Comparison of ENCODE assay signal across 7 cellular contexts in the genomic region with DNA sequence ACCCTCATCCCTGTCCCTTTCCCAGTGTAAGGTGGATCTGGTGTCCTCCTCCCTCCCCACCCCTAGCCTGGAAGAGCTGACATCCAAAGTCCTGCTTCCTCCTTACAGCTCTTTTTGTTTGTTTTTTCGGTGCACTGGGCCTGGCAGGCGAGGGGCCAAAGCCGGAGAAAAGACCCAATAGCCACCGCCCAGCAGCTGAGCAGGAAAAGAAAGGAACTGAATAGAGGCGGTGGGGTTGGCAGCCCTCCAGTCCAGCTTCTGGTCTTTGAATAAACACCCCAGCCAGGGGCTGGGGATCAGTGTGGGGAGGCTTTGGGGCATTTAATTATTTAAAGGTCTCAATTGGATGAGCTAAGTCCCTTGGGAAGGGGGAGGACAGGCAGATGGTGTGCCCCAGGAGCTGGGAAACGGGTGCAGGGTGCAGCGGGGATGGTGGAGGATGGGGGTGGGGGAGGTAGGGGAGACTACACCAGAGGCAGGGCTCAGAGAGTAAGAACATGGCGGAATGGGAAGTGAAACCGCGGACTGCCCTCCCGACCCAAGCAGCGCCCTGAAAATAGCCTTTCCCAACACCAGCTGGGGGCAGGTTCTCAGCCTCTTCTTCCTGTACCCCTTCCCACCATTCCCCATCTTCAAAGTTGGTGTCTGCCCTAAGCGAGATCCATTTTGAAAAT. TPM values are rescaled to one million over a fixed set of nuclear protein-coding genes. Genes with fewer than 3 reads are reported as not detected.
DNase-seq lines count a peak whose midpoint lies in the region; ATAC-seq and TF ChIP-seq lines count a peak whose summit lies in the region.

No MANE protein-coding gene starts in this region.

- H3K36me3 ChIP-seq in HAP-1 (replicated peaks) = no peaks in the 10 kb centered on the region

- H3K27ac Mint-ChIP-seq in neural crest cell (ENCODE audit: unreplicated experiment) = peak overlapping the region; percentile 85

- H3K9me3 Mint-ChIP-seq in neural crest cell = no peaks in the 10 kb centered on the region

- H3K4me3 ChIP-seq in HAP-1 (no peak overlapping the region), dorsolateral prefrontal cortex (peak overlapping the region in 18 of 59 donors; percentile 0 to 34 (median 13))

- peaks cover 7% of the 10 kb centered on the region for H3K27me3 Mint-ChIP-seq in neural crest cell (ENCODE audit: low read depth)

- H3K36me3 Mint-ChIP-seq in neural crest cell (ENCODE audit: low read depth) = no peaks in the 10 kb centered on the region

- H3K9me3 ChIP-seq in HAP-1 = no peaks in the 10 kb centered on the region

- H3K27me3 ChIP-seq in HAP-1 (ENCODE audit: low read depth) (no peaks in the 10 kb centered on the region), dorsolateral prefrontal cortex (no peaks in the 10 kb centered on the region)

- ATAC-seq in HG03045 (IDR thresholded peaks at IDR 0.05; ENCODE audit: unreplicated experiment) = no peak

- peak overlapping the region; percentile 81 for H3K4me3 Mint-ChIP-seq in neural crest cell

- H3K4me1 Mint-ChIP-seq in neural crest cell = peaks cover 69% of the 10 kb centered on the region

- H3K27ac ChIP-seq in dorsolateral prefrontal cortex = peak overlapping the region; percentile 13 to 100 (median 95)

- H3K4me1 ChIP-seq in HAP-1 = peaks cover 52% of the 10 kb centered on the region

- intact Hi-C loops in dorsolateral prefrontal cortex (cut with DNase I) = loop anchor here in 1 of 2 donors (2.0 kb wide), 1 partner anchor 17 kb away; no protein-coding TSS in a partner anchor

- in situ Hi-C loops in HAP-1 (cut with MboI; ENCODE audit: low sequenced_read_pairs) = no loop called here

- peak; percentile 63 to 86 for DNase-seq in HAP-1 (ENCODE audit: low spot score in 2 of 2)
- DNase-seq in NCI-H524 (lab: John Stamatoyannopoulos, UW) = peak; percentile 93 to 97
- DNase-seq in dorsolateral prefrontal cortex = peak in 9 of 10 donors; percentile 50 to 82 (median 69)
- DNase-seq in neural crest cell (ENCODE audit: low read depth, low spot score) = no peak
- no peak for DNase-seq in stimulated activated naive CD4-positive, alpha-beta T cell treated with Interleukin-2 at 50 U/mL for 16 hours (lab: John Stamatoyannopoulos, UW)
- DNase-seq in HuH-7 (ENCODE audit: low spot score) = no peak

- TF ChIP-seq CTCF in dorsolateral prefrontal cortex (IDR thresholded peaks at IDR 0.05 in 54 of 56, conservative IDR thresholded peaks at IDR 0.05 in 2 of 56; ENCODE audit: low read depth in 1 of 56, partially characterized antibody in 56 of 56) (no peak), neural crest cell (conservative IDR thresholded peaks at IDR 0.05) (no peak)

RNA-seq across cellular contexts. Expression of a gene that starts 20.2 kb away (rescaled TPM):
- total RNA-seq in dorsolateral prefrontal cortex (100 to 1,000 TPM in 3 of 120 experiments, 10 to 100 TPM in 117; 21.2 to 122 (median 33.4) TPM), neural crest cell (16.1 and 18.1 TPM in 2 replicates)

RNA-seq across cellular contexts. Expression of a gene that starts 25.4 kb away (rescaled TPM):
- total RNA-seq in dorsolateral prefrontal cortex = 10 to 100 TPM in 7 of 120 experiments, 1 to 10 TPM in 108, under 1 TPM in 5; 0.38 to 15.4 (median 2.9) TPM
- 0.35 and 0.39 TPM in 2 replicates for total RNA-seq in neural crest cell

Comparison
In these comparisons a context has a peak if more than half of its experiments do, and no peak if none do; other contexts are left out.
1. DNase-seq: peak in HAP-1 (2 of 2), NCI-H524 (2 of 2) and dorsolateral prefrontal cortex (9 of 10); none in neural crest cell (single experiment), stimulated activated naive CD4-positive, alpha-beta T cell treated with Interleukin-2 at 50 U/mL for 16 hours (single experiment) and HuH-7 (single experiment).